In the genomic region with DNA sequence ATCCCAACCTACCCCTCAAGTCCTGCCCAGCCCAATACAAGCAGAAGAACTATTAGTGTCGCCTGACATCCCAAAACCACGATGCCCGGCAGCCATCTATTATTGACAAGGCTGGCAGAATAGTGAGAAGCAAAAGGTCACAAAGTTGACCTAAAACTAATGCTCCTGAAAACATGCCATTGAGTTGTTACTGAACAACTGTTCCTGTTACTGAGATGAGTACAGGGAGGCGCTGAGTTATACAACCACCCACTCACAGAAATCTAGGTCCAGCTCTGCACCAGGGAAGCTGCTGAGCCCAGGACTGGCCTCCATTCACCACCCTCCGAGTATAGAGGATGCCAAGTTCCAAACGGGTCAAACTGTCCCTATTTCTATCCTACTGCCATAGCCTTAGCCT, we compare ENCODE assay signal across 20 cellular contexts.
DNase-seq lines count a peak whose midpoint lies in the region; ATAC-seq, FAIRE-seq and TF ChIP-seq lines count a peak whose summit lies in the region.
"Had no signal": no experiment of that assay in that cellular context is flagged by ENCODE, and none has a peak within 500 bp of the region (broad histone marks: within the 10 kb centered on the region; RNA-seq: fewer than 3 reads in every experiment).

No MANE protein-coding gene starts in this region.

- H3K79me2 ChIP-seq in HepG2 (ENCODE audit: insufficient read depth, low read length), result no peaks in the 10 kb centered on the region

- FAIRE-seq in HepG2 (lab: Jason Lieb, UNC), result no peak
- FAIRE-seq: A549, D721Med, G401.6, GM12891, GM19239 had no signal

- 37% methylated on average over 6 of the region's 6 CpGs for WGBS in liver
- WGBS in HepG2 (ENCODE audit: low lambda C conversion rate), result 86% methylated on average over 5 of the region's 6 CpGs

- TF ChIP-seq RAD21 in liver (IDR thresholded peaks at IDR 0.05) (peak in 1 of 2 donors; percentile 24), HepG2 (CRISPR knock-in tag; IDR thresholded peaks at IDR 0.05) (no peak)

- H3K9me3 ChIP-seq in liver (ENCODE audit: control insufficient read depth in 4 of 4, low read length in 3 of 4) (no peaks in the 10 kb centered on the region), HepG2 (ENCODE audit: low read length) (no peaks in the 10 kb centered on the region)
- H3K9me3 ChIP-seq: A549, Caco-2 had no signal

- no peaks in the 10 kb centered on the region for H3K27me3 ChIP-seq in liver (ENCODE audit: control insufficient read depth in 4 of 4, insufficient read depth in 4 of 4, low read length in 3 of 4)
- no peaks in the 10 kb centered on the region for H3K27me3 ChIP-seq in HepG2 (ENCODE audit: control insufficient read depth in 1 of 2, insufficient read depth in 2 of 2, low read length in 2 of 2)
- H3K27me3 ChIP-seq: BLaER1 treated with 17β-estradiol and CSF1 and Interleukin-3, amounts not matched to agents 10 nM and 100 nM had no signal

- no TSS peak for BruUV-seq in HepG2 (replicated peaks; lab: Mats Ljungman, UMichigan)

- intact Hi-C loops in left cardiac atrium (cut with DNase I) (no loop called here), left ventricle myocardium superior (cut with micrococcal nuclease) (no loop called here), HepG2 (cut with micrococcal nuclease; ENCODE audit: unreplicated experiment) (no loop called here)

- in situ Hi-C loops in HepG2 (cut with HindIII; ENCODE audit: extremely low pct_ligation_motif_present, low pct_unique_long_range_greater_than_20kb), result no loop called here

- H3K4me1 ChIP-seq in liver (ENCODE audit: control insufficient read depth in 4 of 4, insufficient read depth in 4 of 4, low read length in 3 of 4), result peaks cover 5 to 17% (median 12%) of the 10 kb centered on the region in 4 donors
- H3K4me1 ChIP-seq in HepG2 (ENCODE audit: insufficient read depth, low read length), result 0 out of 2 replicates have a peak, but pooled peaks cover 4% of the 10 kb centered on the region
- H3K4me1 ChIP-seq: A549, Caco-2 had no signal

- H3K9ac ChIP-seq in liver (ENCODE audit: low read depth in 1 of 2, low read length in 2 of 2) (no peak overlapping the region), HepG2 (ENCODE audit: insufficient read depth, low read depth, low read length) (no peak overlapping the region)
- H3K9ac ChIP-seq: BLaER1 treated with 17β-estradiol and CSF1 and Interleukin-3, amounts not matched to agents 10 nM and 100 nM had no signal

- H2AFZ ChIP-seq in HepG2 (ENCODE audit: low read length), result no peak overlapping the region

- CTCF ChIA-PET in HepG2 (lab: Yijun Ruan, JAX; ENCODE audit: low intra/inter-chr PET ratio, low total read pairs), result no interaction called here

- no peak for TF ChIP-seq POLR2A in HepG2 (IDR thresholded peaks at IDR 0.05; ENCODE audit: insufficient read depth in 1 of 2, low read depth in 2 of 2, low read length in 2 of 2)
- TF ChIP-seq POLR2A in erythroblast (IDR thresholded peaks at IDR 0.05; ENCODE audit: low read length), result no peak

- DNase-seq in left cardiac atrium (peak; percentile 31), left ventricle myocardium superior (no peak), HepG2 (ENCODE audit: low spot score) (no peak), erythroblast (lab: John Stamatoyannopoulos, UW) (no peak)
- DNase-seq: AML-193; Caco-2; Calu3; CD4-positive, alpha-beta T cell; CD8-positive, alpha-beta T cell; DMS79 treated with DMSO at 0.1 percent for 48 hours; GF-D8 had no signal

- TF ChIP-seq EP300 in HepG2 (IDR thresholded peaks at IDR 0.05; ENCODE audit: low read depth in 2 of 2, low read length in 2 of 2) (no peak), HepG2 (CRISPR knock-in tag; IDR thresholded peaks at IDR 0.05; ENCODE audit: borderline replicate concordance) (no peak)

- peak overlapping the region in 1 of 2 donors; percentile 62 for H3K27ac ChIP-seq in liver (ENCODE audit: low read depth in 1 of 2, low read length in 2 of 2)
- H3K27ac ChIP-seq in HepG2 (ENCODE audit: extremely low read length, insufficient read depth, low read length), result no peak overlapping the region
- H3K27ac ChIP-seq: 22Rv1; A549; BLaER1 treated with 17β-estradiol and CSF1 and Interleukin-3, amounts not matched to agents 10 nM and 100 nM; C4-2B had no signal

- POLR2A ChIA-PET in HepG2 (lab: Yijun Ruan, JAX), result no interaction called here

- H3K4me3 ChIP-seq in liver (ENCODE audit: low read depth in 1 of 3, low read length in 3 of 3) (no peak overlapping the region), HepG2 (replicated peaks in 1 of 3; ENCODE audit: insufficient read depth in 1 of 3, low read depth in 2 of 3, low read length in 3 of 3) (no peak overlapping the region)
- H3K4me3 ChIP-seq: A549; BLaER1 treated with 17β-estradiol and CSF1 and Interleukin-3, amounts not matched to agents 10 nM and 100 nM had no signal

- no peak overlapping the region for H3K4me2 ChIP-seq in HepG2 (ENCODE audit: low read depth, low read length)
- H3K4me2 ChIP-seq: A549; BLaER1 treated with 17β-estradiol and CSF1 and Interleukin-3, amounts not matched to agents 10 nM and 100 nM had no signal

- ATAC-seq in left cardiac atrium (peak in 1 of 2 donors; percentile 62), left ventricle myocardium superior (no peak), HepG2 (no peak)
- ATAC-seq: A549; CD8-positive, alpha-beta T cell had no signal

- TF ChIP-seq CTCF in liver (IDR thresholded peaks at IDR 0.05; ENCODE audit: low read depth, low read length, missing input control) (no peak), HepG2 (CRISPR knock-in tag; IDR thresholded peaks at IDR 0.05) (no peak)

- H3K36me3 ChIP-seq in liver (ENCODE audit: control insufficient read depth in 4 of 4, insufficient read depth in 3 of 4, low read depth in 1 of 4, low read length in 3 of 4) (peaks cover 0 to 3% (median 0%) of the 10 kb centered on the region in 4 donors), HepG2 (replicated peaks in 1 of 2; ENCODE audit: control insufficient read depth in 1 of 2, insufficient read depth in 2 of 2, low read length in 2 of 2) (peaks cover 2 to 4% of the 10 kb centered on the region in 2 experiments; a peak in 3 of 5 replicates)
- H3K36me3 ChIP-seq: BLaER1 treated with 17β-estradiol and CSF1 and Interleukin-3, amounts not matched to agents 10 nM and 100 nM had no signal

- H4K20me1 ChIP-seq in HepG2 (ENCODE audit: insufficient read depth, low read length), result no peaks in the 10 kb centered on the region
- H4K20me1 ChIP-seq: BLaER1 treated with 17β-estradiol and CSF1 and Interleukin-3, amounts not matched to agents 10 nM and 100 nM had no signal

TF ChIP-seq in liver, 16 proteins besides CTCF, POLR2A, EP300 and RAD21:
- TF ChIP-seq FOXA2 (IDR thresholded peaks at IDR 0.05) (no peak), RXRA (IDR thresholded peaks at IDR 0.05) (peak; percentile 67 to 71), YY1 (IDR thresholded peaks at IDR 0.05) (peak; percentile 69), EGR1 (IDR thresholded peaks at IDR 0.05; ENCODE audit: low read depth in 2 of 2) (peak in 1 of 2 donors; percentile 58), NR2F2 (IDR thresholded peaks at IDR 0.05) (peak; percentile 79), TAF1 (conservative IDR thresholded peaks at IDR 0.05) (no peak), SP1 (IDR thresholded peaks at IDR 0.05) (peak; percentile 39), HNF4A (conservative IDR thresholded peaks at IDR 0.05) (peak; percentile 48 to 50)

TF ChIP-seq in HepG2, 621 proteins besides CTCF, POLR2A, EP300 and RAD21 (continues in another document):
- TF ChIP-seq SAFB2 (CRISPR knock-in tag; IDR thresholded peaks at IDR 0.05; ENCODE audit: borderline replicate concordance, low read depth) (no peak), CC2D1A (CRISPR knock-in tag; IDR thresholded peaks at IDR 0.05) (no peak), CSRNP2 (CRISPR knock-in tag; conservative IDR thresholded peaks at IDR 0.05; ENCODE audit: low read depth) (no peak), CBX2 (IDR thresholded peaks at IDR 0.05; ENCODE audit: low read depth, low read length) (no peak), CBX2 (CRISPR knock-in tag; IDR thresholded peaks at IDR 0.05; ENCODE audit: low read depth) (no peak), DPF2 (CRISPR knock-in tag; IDR thresholded peaks at IDR 0.05; ENCODE audit: borderline replicate concordance, low read depth) (no peak), IKZF4 (CRISPR knock-in tag; IDR thresholded peaks at IDR 0.05; ENCODE audit: borderline replicate concordance, low read depth, not compliant biosample characterization) (no peak)
- TF ChIP-seq, protein P1, sequence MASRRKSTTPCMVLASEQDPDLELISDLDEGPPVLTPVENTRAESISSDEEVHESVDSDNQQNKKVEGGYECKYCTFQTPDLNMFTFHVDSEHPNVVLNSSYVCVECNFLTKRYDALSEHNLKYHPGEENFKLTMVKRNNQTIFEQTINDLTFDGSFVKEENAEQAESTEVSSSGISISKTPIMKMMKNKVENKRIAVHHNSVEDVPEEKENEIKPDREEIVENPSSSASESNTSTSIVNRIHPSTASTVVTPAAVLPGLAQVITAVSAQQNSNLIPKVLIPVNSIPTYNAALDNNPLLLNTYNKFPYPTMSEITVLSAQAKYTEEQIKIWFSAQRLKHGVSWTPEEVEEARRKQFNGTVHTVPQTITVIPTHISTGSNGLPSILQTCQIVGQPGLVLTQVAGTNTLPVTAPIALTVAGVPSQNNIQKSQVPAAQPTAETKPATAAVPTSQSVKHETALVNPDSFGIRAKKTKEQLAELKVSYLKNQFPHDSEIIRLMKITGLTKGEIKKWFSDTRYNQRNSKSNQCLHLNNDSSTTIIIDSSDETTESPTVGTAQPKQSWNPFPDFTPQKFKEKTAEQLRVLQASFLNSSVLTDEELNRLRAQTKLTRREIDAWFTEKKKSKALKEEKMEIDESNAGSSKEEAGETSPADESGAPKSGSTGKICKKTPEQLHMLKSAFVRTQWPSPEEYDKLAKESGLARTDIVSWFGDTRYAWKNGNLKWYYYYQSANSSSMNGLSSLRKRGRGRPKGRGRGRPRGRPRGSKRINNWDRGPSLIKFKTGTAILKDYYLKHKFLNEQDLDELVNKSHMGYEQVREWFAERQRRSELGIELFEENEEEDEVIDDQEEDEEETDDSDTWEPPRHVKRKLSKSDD (CRISPR knock-in tag; IDR thresholded peaks at IDR 0.05; ENCODE audit: low read depth), result no peak
